ENCODE assay signal across 14 cellular contexts in genomic region chr2:158889135-158889853, GRCh38.
"Had no signal": no experiment of that assay in that cellular context is flagged by ENCODE, and none has a peak within 500 bp of the region (broad histone marks: within the 10 kb centered on the region; RNA-seq: fewer than 3 reads in every experiment).

No MANE protein-coding gene starts in this region.

- H3K27me3 ChIP-seq: neutrophil, right atrium auricular region, SJSA1 had no signal

- H3K27ac Mint-ChIP-seq: endodermal cell; naive thymus-derived CD8-positive, alpha-beta T cell had no signal

- H3K4me3 Mint-ChIP-seq: endodermal cell; naive thymus-derived CD8-positive, alpha-beta T cell had no signal

- H3K36me3 ChIP-seq: neutrophil, right atrium auricular region, SJSA1 had no signal

- DNase-seq: activated CD4-positive, alpha-beta T cell treated with anti-CD3 and anti-CD28 coated beads for 48 hours; activated naive CD4-positive, alpha-beta T cell treated with Interleukin-2 at 50 U/mL for 16 hours; amniotic stem cell; endodermal cell; mucosa of descending colon; naive thymus-derived CD8-positive, alpha-beta T cell; small intestine; substantia nigra; trophoblast cell had no signal

- H3K9me3 Mint-ChIP-seq: naive thymus-derived CD8-positive, alpha-beta T cell had no signal

- H3K36me3 Mint-ChIP-seq: naive thymus-derived CD8-positive, alpha-beta T cell had no signal

- ATAC-seq: esophagus mucosa; left lobe of liver; mucosa of descending colon; naive thymus-derived CD8-positive, alpha-beta T cell had no signal

- H3K4me3 ChIP-seq: mucosa of descending colon, right atrium auricular region, SJSA1 had no signal

- H3K27ac ChIP-seq: neutrophil, right atrium auricular region, SJSA1 had no signal

- H3K9me3 ChIP-seq: mucosa of descending colon, neutrophil, right atrium auricular region, SJSA1 had no signal

- H3K4me1 ChIP-seq: right atrium auricular region, SJSA1 had no signal

- H3K4me1 Mint-ChIP-seq: naive thymus-derived CD8-positive, alpha-beta T cell had no signal
